In genomic region chr2:119366649-119367471, GRCh38 we compare ENCODE assay signal across 1 cellular context.
TF ChIP-seq lines count a peak whose summit lies in the region.

TSS of gene C2orf76 (minus strand) at chr2:119366834. CDS start at chr2:119339959, 26,875 bp downstream.
TSS of gene DBI (plus strand) at chr2:119366977. CDS start at chr2:119367052, 75 bp downstream.

TF ChIP-seq in K562, 482 proteins besides CTCF, POLR2A, EP300 and RAD21 (continued from another document and continues in another):
- no peak for TF ChIP-seq ZNF354B (CRISPR knock-in tag; IDR thresholded peaks at IDR 0.05)
- TF ChIP-seq ZFP91 (CRISPR knock-in tag; IDR thresholded peaks at IDR 0.05) = no peak
- TF ChIP-seq USF2 (CRISPR knock-in tag; IDR thresholded peaks at IDR 0.05) = peak; percentile 96
- no peak for TF ChIP-seq ZNF780A (CRISPR knock-in tag; IDR thresholded peaks at IDR 0.05)
- no peak for TF ChIP-seq BRD9 (IDR thresholded peaks at IDR 0.05; ENCODE audit: low read depth, partially characterized antibody)
- no peak for TF ChIP-seq ZNF764 (CRISPR knock-in tag; IDR thresholded peaks at IDR 0.05; ENCODE audit: low read depth)
- no peak for TF ChIP-seq ZNF586 (CRISPR knock-in tag; conservative IDR thresholded peaks at IDR 0.05)
- TF ChIP-seq ZNF655 (CRISPR knock-in tag; IDR thresholded peaks at IDR 0.05) = no peak
- no peak for TF ChIP-seq ZBTB26 (CRISPR knock-in tag; IDR thresholded peaks at IDR 0.05)
- no peak for TF ChIP-seq HDAC8 (tag; IDR thresholded peaks at IDR 0.05)
- no peak for TF ChIP-seq FOXA3 (CRISPR knock-in tag; conservative IDR thresholded peaks at IDR 0.05 in 1 of 2, IDR thresholded peaks at IDR 0.05 in 1 of 2)
- TF ChIP-seq DLX4 (CRISPR knock-in tag; IDR thresholded peaks at IDR 0.05) = no peak
- peak; percentile 97 to 98 for TF ChIP-seq MNT (conservative IDR thresholded peaks at IDR 0.05)
- TF ChIP-seq MCM7 (IDR thresholded peaks at IDR 0.05) = no peak
- TF ChIP-seq ZNF277 (CRISPR knock-in tag; IDR thresholded peaks at IDR 0.05; ENCODE audit: borderline replicate concordance) = no peak
- no peak for TF ChIP-seq ZNF347 (CRISPR knock-in tag; IDR thresholded peaks at IDR 0.05; ENCODE audit: low read depth)
- peak; percentile 52; the same call in 1 of the 2 replicates for TF ChIP-seq PHB (CRISPR knock-in tag; IDR thresholded peaks at IDR 0.05)
- no peak for TF ChIP-seq ZNF507 (tag; conservative IDR thresholded peaks at IDR 0.05)
- TF ChIP-seq PPARD (CRISPR knock-in tag; IDR thresholded peaks at IDR 0.05) = no peak
- peak; percentile 21; the same call in 1 of the 2 replicates for TF ChIP-seq CBFA2T3 (IDR thresholded peaks at IDR 0.05)
- TF ChIP-seq ATF2 (CRISPR knock-in tag; IDR thresholded peaks at IDR 0.05) = no peak
- TF ChIP-seq ZNF311 (CRISPR knock-in tag; IDR thresholded peaks at IDR 0.05) = no peak
- no peak for TF ChIP-seq ZNF76 (CRISPR knock-in tag; IDR thresholded peaks at IDR 0.05; ENCODE audit: borderline replicate concordance)
- no peak for TF ChIP-seq NONO (IDR thresholded peaks at IDR 0.05; ENCODE audit: low read depth in 2 of 2, low read length in 1 of 2)
- no peak for TF ChIP-seq ATF4 (CRISPR knock-in tag; IDR thresholded peaks at IDR 0.05)
- TF ChIP-seq PTRF (tag; IDR thresholded peaks at IDR 0.05) = no peak
- TF ChIP-seq ETV1 (tag; conservative IDR thresholded peaks at IDR 0.05; ENCODE audit: low read depth) = peak; percentile 92
- no peak for TF ChIP-seq ZNF280B (CRISPR knock-in tag; IDR thresholded peaks at IDR 0.05)
- no peak for TF ChIP-seq FOXK1 (CRISPR knock-in tag; IDR thresholded peaks at IDR 0.05; ENCODE audit: borderline replicate concordance)
- no peak for TF ChIP-seq SMARCA4 (IDR thresholded peaks at IDR 0.05)
- no peak for TF ChIP-seq FUS (optimal IDR thresholded peaks at IDR 0.05; ENCODE audit: low read depth, low read length)
- peak; percentile 85 for TF ChIP-seq GABPA (tag; conservative IDR thresholded peaks at IDR 0.05; ENCODE audit: low read depth)
- TF ChIP-seq GABPB2 (CRISPR knock-in tag; conservative IDR thresholded peaks at IDR 0.05) = no peak
- TF ChIP-seq ARID2 (IDR thresholded peaks at IDR 0.05) = no peak
- no peak for TF ChIP-seq MLLT1 (IDR thresholded peaks at IDR 0.05)
- no peak for TF ChIP-seq ARID3B (CRISPR knock-in tag; IDR thresholded peaks at IDR 0.05; ENCODE audit: borderline replicate concordance)
- TF ChIP-seq ELK1 (CRISPR knock-in tag; IDR thresholded peaks at IDR 0.05) = no peak
- TF ChIP-seq ZNF274 (IDR thresholded peaks at IDR 0.05; ENCODE audit: borderline replicate concordance, low read depth, low read length) = no peak
- peak; percentile 91 for TF ChIP-seq POLR2G (IDR thresholded peaks at IDR 0.05; ENCODE audit: low read depth, low read length)
- TF ChIP-seq SIRT6 (IDR thresholded peaks at IDR 0.05; ENCODE audit: low read depth, low read length) = no peak
- no peak for TF ChIP-seq MCM2 (IDR thresholded peaks at IDR 0.05; ENCODE audit: low read depth)
